ENCODE assay signal across 27 cellular contexts in the genomic region with DNA sequence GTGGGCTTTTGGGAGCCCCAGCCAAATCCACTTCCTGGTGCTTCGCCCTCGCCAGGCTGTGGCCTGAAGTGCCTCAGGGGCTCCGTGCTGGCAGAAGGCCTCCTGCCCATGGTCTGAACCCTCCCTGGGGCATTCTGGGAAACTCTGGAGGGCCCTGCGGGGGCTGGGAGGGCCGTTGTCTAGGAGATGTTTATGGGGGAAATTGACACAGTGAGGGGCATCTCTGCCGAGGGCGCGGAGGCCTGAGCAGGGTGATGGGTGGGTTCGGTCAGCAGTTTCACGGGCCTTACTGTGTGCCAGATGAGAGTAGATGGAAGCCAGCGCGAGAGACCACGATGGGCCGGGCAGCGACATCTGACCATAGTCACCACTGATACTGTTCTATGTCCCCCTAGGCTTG.
"Had no signal": no experiment of that assay in that cellular context is flagged by ENCODE, and none has a peak within 500 bp of the region (broad histone marks: within the 10 kb centered on the region; RNA-seq: fewer than 3 reads in every experiment).

No MANE protein-coding gene starts in this region.

- H3K27ac Mint-ChIP-seq: activated CD4-positive, alpha-beta T cell treated with anti-CD3 and anti-CD28 coated beads, Interleukin-2, amount 10 ng/mL, durations not matched to agents 24 days and 14 days; activated CD8-positive, alpha-beta T cell treated with anti-CD3 and anti-CD28 coated beads for 36 hours; activated naive CD4-positive, alpha-beta T cell treated with anti-CD3 and anti-CD28 coated beads, Interleukin-2, amount 50 U/mL, for 24 hours; activated naive CD8-positive, alpha-beta T cell treated with anti-CD3 and anti-CD28 coated beads, Interleukin-2, amount 10 ng/mL, durations not matched to agents 7 days and 5 days; activated T-cell treated with anti-CD3 and anti-CD28 coated beads, Interleukin-2, amount 50 U/mL, for 72 hours; activated T-helper 17 cell treated with anti-CD3 and anti-CD28 coated beads, Interleukin-2, amount 50 U/mL, for 72 hours; T-helper 2 cell treated with Interferon-gamma antibody and Interleukin-4, amounts not matched to agents 5 μg/mL and 100 μg/mL, for 36 hours had no signal

- ATAC-seq: activated CD8-positive, alpha-beta T cell treated with anti-CD3 and anti-CD28 coated beads for 36 hours; activated T-cell treated with anti-CD3 and anti-CD28 coated beads, Interleukin-2, amount 50 U/mL, for 72 hours; activated T-helper 17 cell treated with anti-CD3 and anti-CD28 coated beads, Interleukin-2, amount 50 U/mL, for 72 hours; Panc1 had no signal

- H3K27me3 ChIP-seq: ascending aorta, cardiac muscle cell, MG63 had no signal

- H3K4me1 Mint-ChIP-seq: activated CD4-positive, alpha-beta T cell treated with anti-CD3 and anti-CD28 coated beads, Interleukin-2, amount 10 ng/mL, durations not matched to agents 24 days and 14 days; activated naive CD4-positive, alpha-beta T cell treated with anti-CD3 and anti-CD28 coated beads, Interleukin-2, amount 50 U/mL, for 24 hours; activated T-helper 17 cell treated with anti-CD3 and anti-CD28 coated beads, Interleukin-2, amount 50 U/mL, for 72 hours had no signal

- H3K27ac ChIP-seq: ascending aorta had no signal

- H3K9me3 Mint-ChIP-seq: activated naive CD4-positive, alpha-beta T cell treated with anti-CD3 and anti-CD28 coated beads, Interleukin-2, amount 50 U/mL, for 24 hours had no signal

- H3K36me3 ChIP-seq: ascending aorta had no signal

- DNase-seq: activated CD4-positive, alpha-beta T cell treated with anti-CD3 and anti-CD28 coated beads, Interleukin-2, amount 10 ng/mL, durations not matched to agents 24 days and 14 days; activated CD4-positive, alpha-beta T cell treated with anti-CD3 and anti-CD28 coated beads, Interleukin-2, amount 50 U/mL, for 4 hours; activated CD8-positive, alpha-beta T cell treated with anti-CD3 and anti-CD28 coated beads for 36 hours; activated effector memory CD4-positive, alpha-beta T cell treated with anti-CD3 and anti-CD28 coated beads, Interleukin-2, amount 50 U/mL, for 16 hours; activated naive CD4-positive, alpha-beta T cell; activated naive CD8-positive, alpha-beta T cell treated with anti-CD3 and anti-CD28 coated beads, Interleukin-2, amount 10 ng/mL, durations not matched to agents 7 days and 5 days; activated T-cell treated with anti-CD3 and anti-CD28 coated beads, Interleukin-2, amount 50 U/mL, for 1 hour; activated T-cell treated with anti-CD3 and anti-CD28 coated beads, Interleukin-2, amount 50 U/mL, for 72 hours; amygdala; Kasumi-1; KG1; MG63; NCI-H1048; NCI-H1105 treated with DMSO at 0.1 percent for 48 hours; NCI-H1436; NCI-H1694; NCI-H1930; NCI-H2081 treated with DMSO at 0.1 percent for 48 hours; NCI-H345; NCI-H524 treated with DMSO at 0.1 percent for 48 hours; SIG-M5 had no signal

- H3K4me3 Mint-ChIP-seq: activated CD4-positive, alpha-beta T cell treated with anti-CD3 and anti-CD28 coated beads, Interleukin-2, amount 10 ng/mL, durations not matched to agents 24 days and 14 days; activated CD8-positive, alpha-beta T cell treated with anti-CD3 and anti-CD28 coated beads for 36 hours; activated naive CD4-positive, alpha-beta T cell treated with anti-CD3 and anti-CD28 coated beads, Interleukin-2, amount 50 U/mL, for 24 hours; activated naive CD8-positive, alpha-beta T cell treated with anti-CD3 and anti-CD28 coated beads, Interleukin-2, amount 10 ng/mL, durations not matched to agents 7 days and 5 days; activated T-cell treated with anti-CD3 and anti-CD28 coated beads, Interleukin-2, amount 50 U/mL, for 72 hours; activated T-helper 17 cell treated with anti-CD3 and anti-CD28 coated beads, Interleukin-2, amount 50 U/mL, for 72 hours; T-helper 2 cell treated with Interferon-gamma antibody and Interleukin-4, amounts not matched to agents 5 μg/mL and 100 μg/mL, for 36 hours had no signal

- H3K4me3 ChIP-seq: ascending aorta, cardiac muscle cell, MG63 had no signal

- H3K36me3 Mint-ChIP-seq: activated naive CD8-positive, alpha-beta T cell treated with anti-CD3 and anti-CD28 coated beads, Interleukin-2, amount 10 ng/mL, durations not matched to agents 7 days and 5 days had no signal
